8 cellular contexts compared by ENCODE assay signal in the genomic region with DNA sequence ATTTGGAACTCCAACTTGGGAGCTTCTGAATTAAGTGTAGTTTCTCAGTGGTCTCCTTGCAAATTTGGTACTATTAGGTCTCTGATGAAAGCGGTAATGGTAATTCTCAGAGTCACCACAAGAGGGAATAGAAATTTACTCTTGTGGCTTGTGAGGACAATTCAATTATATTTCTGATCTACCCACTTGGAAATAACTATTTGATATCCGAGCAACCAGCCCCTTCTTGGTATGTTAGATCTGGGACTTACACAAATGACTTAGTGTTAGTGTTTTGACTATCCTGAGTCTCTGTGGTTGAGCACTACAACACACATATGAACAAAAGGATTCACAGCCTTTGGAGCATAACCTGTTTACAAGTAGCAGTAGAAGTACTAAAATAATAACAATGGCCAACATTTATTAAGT.
DNase-seq lines count a peak whose midpoint lies in the region; ATAC-seq and TF ChIP-seq lines count a peak whose summit lies in the region.

No MANE protein-coding gene starts in this region.

- H3K9me2 ChIP-seq in OCI-LY7 (ENCODE audit: insufficient read depth, low read length), result no peaks in the 10 kb centered on the region

- H4K20me1 ChIP-seq in OCI-LY7 (ENCODE audit: insufficient read depth, low read length), result no peaks in the 10 kb centered on the region

- TF ChIP-seq CTCF in OCI-LY7 (conservative IDR thresholded peaks at IDR 0.05; ENCODE audit: low read length) (peak; percentile 83), mucosa of descending colon (IDR thresholded peaks at IDR 0.05) (peak; percentile 29)

- ATAC-seq in mucosa of descending colon (peak; percentile 40), HG02610 (IDR thresholded peaks at IDR 0.05; ENCODE audit: unreplicated experiment) (no peak)

- no peaks in the 10 kb centered on the region for H3K79me2 ChIP-seq in OCI-LY7 (ENCODE audit: insufficient read depth, low read depth, low read length)

- no peaks in the 10 kb centered on the region for H3K4me1 ChIP-seq in OCI-LY7 (ENCODE audit: insufficient read depth, low read length, poor library complexity, severe bottlenecking)
- no peaks in the 10 kb centered on the region for H3K4me1 ChIP-seq in mucosa of descending colon (ENCODE audit: low read depth)

- H3K9me3 ChIP-seq in OCI-LY7 (ENCODE audit: low read length), result no peaks in the 10 kb centered on the region
- no peaks in the 10 kb centered on the region for H3K9me3 ChIP-seq in mucosa of descending colon

- DNase-seq in DMS 273 (lab: John Stamatoyannopoulos, UW; ENCODE audit: unreplicated experiment), result peak; percentile 76
- DNase-seq in HT-29 (ENCODE audit: low spot score), result peak; percentile 84
- peak; percentile 77 for DNase-seq in OCI-LY7 (ENCODE audit: low spot score)
- DNase-seq in dermis blood vessel endothelial cell, result peak; percentile 77
- DNase-seq in mucosa of descending colon, result no peak
- DNase-seq in stimulated activated CD4-positive, alpha-beta T cell treated with anti-CD3 and anti-CD28 coated beads, Interleukin-12 subunit alpha, Interleukin-12 subunit beta, amount 100 ng/mL, for 4 hours, result no peak
- no peak for DNase-seq in activated CD8-positive, alpha-beta memory T cell treated with anti-CD3 and anti-CD28 coated beads, Interleukin-2, amount 50 U/mL, for 4 hours

- H3K4me2 ChIP-seq in OCI-LY7 (ENCODE audit: low read length), result no peak overlapping the region

- intact Hi-C loops in OCI-LY7 (cut with micrococcal nuclease; ENCODE audit: unreplicated experiment), result no loop called here
- intact Hi-C loops in mucosa of descending colon (cut with DNase I, micrococcal nuclease), result no loop called here

- H3K4me3 ChIP-seq in OCI-LY7 (ENCODE audit: low read depth, low read length, poor library complexity, severe bottlenecking) (no peak overlapping the region), mucosa of descending colon (no peak overlapping the region)

- no peak overlapping the region for H3K27ac ChIP-seq in OCI-LY7 (ENCODE audit: low read depth, low read length, poor library complexity, severe bottlenecking)

- POLR2A ChIA-PET in OCI-LY7 (lab: Charles Lee), result no interaction called here

- no TSS peak for BruUV-seq in OCI-LY7 (replicated peaks; lab: Mats Ljungman, UMichigan)

- no peaks in the 10 kb centered on the region for H3K36me3 ChIP-seq in OCI-LY7 (ENCODE audit: insufficient read depth, low read length)
- H3K36me3 ChIP-seq in mucosa of descending colon (ENCODE audit: low read depth), result no peaks in the 10 kb centered on the region

- CTCF ChIA-PET in OCI-LY7 (lab: Charles Lee; ENCODE audit: unreplicated experiment), result no interaction called here

- H2AFZ ChIP-seq in OCI-LY7 (ENCODE audit: low read length), result no peak overlapping the region

Comparison
In these comparisons a context has a peak if more than half of its experiments do, and no peak if none do; other contexts are left out.
1. DNase-seq: peak in DMS 273 (single experiment), HT-29 (single experiment), OCI-LY7 (single experiment) and dermis blood vessel endothelial cell (single experiment); none in mucosa of descending colon (0 of 3), stimulated activated CD4-positive, alpha-beta T cell treated with anti-CD3 and anti-CD28 coated beads, Interleukin-12 subunit alpha, Interleukin-12 subunit beta, amount 100 ng/mL, for 4 hours (single experiment) and activated CD8-positive, alpha-beta memory T cell treated with anti-CD3 and anti-CD28 coated beads, Interleukin-2, amount 50 U/mL, for 4 hours (single experiment).